8 cellular contexts compared by ENCODE assay signal in genomic region chr1:5992814-5993552, GRCh38. TPM values are rescaled to one million over a fixed set of nuclear protein-coding genes. Genes with fewer than 3 reads are reported as not detected.
A peak's percentile ranks its signal among the peaks of the same experiment; 100 is the strongest.
DNase-seq lines count a peak whose midpoint lies in the region; ATAC-seq, FAIRE-seq and TF ChIP-seq lines count a peak whose summit lies in the region.

No MANE protein-coding gene starts in this region.

- H3K27me3 ChIP-seq in ACC112 (ENCODE audit: insufficient read depth, low read length) (no peaks in the 10 kb centered on the region), keratinocyte (ENCODE audit: control insufficient read depth, extremely low read depth, insufficient read depth, low read length) (no peaks in the 10 kb centered on the region), stomach smooth muscle (ENCODE audit: control insufficient read depth in 1 of 2, insufficient read depth in 2 of 2, low read length in 2 of 2) (peaks cover 2 to 3% of the 10 kb centered on the region in 2 donors)

- H3K9ac ChIP-seq in keratinocyte (ENCODE audit: control insufficient read depth, extremely low read depth, insufficient read depth, low read length) (peak overlapping the region; percentile 58), stomach smooth muscle (ENCODE audit: low read length in 2 of 2) (peak overlapping the region in 1 of 2 donors; percentile 45)

- H3K36me3 ChIP-seq in ACC112 (ENCODE audit: insufficient read depth, low read length) (no peaks in the 10 kb centered on the region), keratinocyte (ENCODE audit: control insufficient read depth in 2 of 2, extremely low read depth in 1 of 2, insufficient read depth in 2 of 2, low read length in 2 of 2) (no peaks in the 10 kb centered on the region), stomach smooth muscle (ENCODE audit: control insufficient read depth in 2 of 2, insufficient read depth in 2 of 2, low read length in 2 of 2) (no peaks in the 10 kb centered on the region)

- no peak for ATAC-seq in GM19467 (IDR thresholded peaks at IDR 0.05; ENCODE audit: unreplicated experiment)

- H3K79me2 ChIP-seq in ACC112 (ENCODE audit: control insufficient read depth, insufficient read depth, low read length, unreplicated experiment) (peaks cover 6% of the 10 kb centered on the region), keratinocyte (ENCODE audit: control insufficient read depth, insufficient read depth, low read length) (peaks cover 7% of the 10 kb centered on the region)

- H2AFZ ChIP-seq in ACC112 (ENCODE audit: low read length, unreplicated experiment) (peak overlapping the region; percentile 83), keratinocyte (ENCODE audit: control insufficient read depth, low read length) (peak overlapping the region; percentile 84)

- H3K4me2 ChIP-seq in keratinocyte (ENCODE audit: control insufficient read depth, extremely low read depth, insufficient read depth, low read depth, low read length): peak overlapping the region; percentile 87

- no peak overlapping the region for H3K27ac ChIP-seq in ACC112 (ENCODE audit: low read depth, low read length)
- H3K27ac ChIP-seq in angular gyrus (ENCODE audit: low read depth, low read length): peak overlapping the region; percentile 46
- H3K27ac ChIP-seq in keratinocyte (ENCODE audit: control insufficient read depth, insufficient read depth, low read length): no peak overlapping the region
- no peak overlapping the region for H3K27ac ChIP-seq in stomach smooth muscle (ENCODE audit: low read length)

- no peak for TF ChIP-seq CTCF in keratinocyte (optimal IDR thresholded peaks at IDR 0.05 in 1 of 3, IDR thresholded peaks at IDR 0.05 in 1 of 3, conservative IDR thresholded peaks at IDR 0.05 in 1 of 3; ENCODE audit: extremely low read depth in 1 of 3, insufficient read depth in 2 of 3, low read length in 3 of 3)

- dilution Hi-C loops in keratinocyte (cut with MboI; ENCODE audit: extremely low pct_ligation_motif_present, low sequenced_read_pairs): no loop called here

- H4K20me1 ChIP-seq in keratinocyte (ENCODE audit: control insufficient read depth, extremely low read depth, insufficient read depth, low read length): peaks cover 4% of the 10 kb centered on the region

- no peaks in the 10 kb centered on the region for H3K9me3 ChIP-seq in keratinocyte (ENCODE audit: control insufficient read depth, low read depth, low read length)
- no peaks in the 10 kb centered on the region for H3K9me3 ChIP-seq in stomach smooth muscle (ENCODE audit: control insufficient read depth in 2 of 2, low read length in 2 of 2)

- H3K4me1 ChIP-seq in ACC112 (ENCODE audit: control insufficient read depth, insufficient read depth, low read length, unreplicated experiment): peaks cover 11% of the 10 kb centered on the region
- peaks cover 14% of the 10 kb centered on the region for H3K4me1 ChIP-seq in keratinocyte (ENCODE audit: control insufficient read depth, extremely low read depth, insufficient read depth, low read length)
- H3K4me1 ChIP-seq in stomach smooth muscle (ENCODE audit: control insufficient read depth, insufficient read depth, low read length): peaks cover 16% of the 10 kb centered on the region

- no peaks in the 10 kb centered on the region for H3K9me1 ChIP-seq in keratinocyte (ENCODE audit: control insufficient read depth, extremely low read depth, insufficient read depth, low read length)

- peak overlapping the region; percentile 99 for H3K4me3 ChIP-seq in ACC112 (ENCODE audit: low read depth, low read length)
- H3K4me3 ChIP-seq in keratinocyte (ENCODE audit: control insufficient read depth in 2 of 3, extremely low read depth in 1 of 3, insufficient read depth in 2 of 3, low read depth in 1 of 3, low read length in 3 of 3): peak overlapping the region; percentile 65 to 87 (median 79)
- peak overlapping the region; percentile 64 to 82 for H3K4me3 ChIP-seq in stomach smooth muscle (ENCODE audit: low read length in 2 of 2)

- DNase-seq in GM18507 (ENCODE audit: extremely low spot score, insufficient read length, low read depth): no peak
- peak; percentile 36 for DNase-seq in NCI-H2171 (lab: John Stamatoyannopoulos, UW)
- no peak for DNase-seq in keratinocyte (ENCODE audit: low read depth, low spot score)
- no peak for DNase-seq in KG1 (lab: John Stamatoyannopoulos, UW)

- FAIRE-seq in GM18507 (lab: Jason Lieb, UNC) (peak; percentile 41), keratinocyte (lab: Jason Lieb, UNC) (no peak)

RNA-seq across cellular contexts. Expression of gene NPHP4, which starts 0.8 kb away (rescaled TPM):
- 3.6 to 5.1 TPM (median 3.7 TPM) in 3 replicates for polyA plus RNA-seq in keratinocyte
- 2.3 TPM for polyA plus RNA-seq in keratinocyte (2011; ENCODE audit: low read depth)
- 2.5 and 4.5 TPM in 2 replicates for polyA plus RNA-seq in keratinocyte (2011; cell fraction: cytosol; rRNA removed)
- polyA plus RNA-seq in keratinocyte (2011; cell fraction: nucleus; rRNA removed): 17.6 and 24.5 TPM in 2 replicates
- 4.2 and 6.9 TPM in 2 replicates for polyA plus RNA-seq in keratinocyte (2012; ENCODE audit: low replicate concordance)
- 8.9 to 11.9 TPM (median 9.2 TPM) in 3 replicates for polyA minus RNA-seq in keratinocyte
- polyA minus RNA-seq in keratinocyte (2011; cell fraction: cytosol; rRNA and poly(A)+ RNA removed): 7.3 TPM
- polyA minus RNA-seq in keratinocyte (2011; cell fraction: nucleus; rRNA and poly(A)+ RNA removed): 14.9 and 21.6 TPM in 2 replicates

RNA-seq across cellular contexts. Expression of gene KCNAB2, which starts 52.7 kb away (rescaled TPM):
- 1.3 to 2.5 TPM (median 1.8 TPM) in 3 replicates for polyA plus RNA-seq in keratinocyte
- 4.3 TPM for polyA plus RNA-seq in keratinocyte (2011; ENCODE audit: low read depth)
- polyA plus RNA-seq in keratinocyte (2011; cell fraction: cytosol; rRNA removed): 1.4 and 2.5 TPM in 2 replicates
- polyA plus RNA-seq in keratinocyte (2011; cell fraction: nucleus; rRNA removed): 3.4 and 4.7 TPM in 2 replicates
- 2.0 and 2.3 TPM in 2 replicates for polyA plus RNA-seq in keratinocyte (2012; ENCODE audit: low replicate concordance)
- polyA minus RNA-seq in keratinocyte: 1.1 to 5.6 TPM (median 3.0 TPM) in 3 replicates
- polyA minus RNA-seq in keratinocyte (2011; cell fraction: cytosol; rRNA and poly(A)+ RNA removed): 5.9 TPM
- 1.8 and 4.5 TPM in 2 replicates for polyA minus RNA-seq in keratinocyte (2011; cell fraction: nucleus; rRNA and poly(A)+ RNA removed)
